1 cellular context compared by ENCODE assay signal in genomic region chr3:29202368-29202767, GRCh38.
TF ChIP-seq lines count a peak whose summit lies in the region.

No MANE protein-coding gene starts in this region.

TF ChIP-seq in IMR-90, 13 proteins besides CTCF, POLR2A, EP300 and RAD21:
- TF ChIP-seq RCOR1 (IDR thresholded peaks at IDR 0.05; ENCODE audit: insufficient replicate concordance, low read length), result no peak
- TF ChIP-seq MAZ (IDR thresholded peaks at IDR 0.05; ENCODE audit: borderline replicate concordance, low read depth, low read length), result no peak
- TF ChIP-seq RFX5 (IDR thresholded peaks at IDR 0.05; ENCODE audit: low read depth, low read length), result no peak
- TF ChIP-seq CHD1 (IDR thresholded peaks at IDR 0.05; ENCODE audit: low read depth, low read length), result no peak
- TF ChIP-seq USF2 (IDR thresholded peaks at IDR 0.05; ENCODE audit: low read depth, low read length), result no peak
- TF ChIP-seq MAFK (IDR thresholded peaks at IDR 0.05; ENCODE audit: low read depth, low read length), result no peak
- no peak for TF ChIP-seq BHLHE40 (IDR thresholded peaks at IDR 0.05; ENCODE audit: low read depth, low read length)
- no peak for TF ChIP-seq ELK1 (IDR thresholded peaks at IDR 0.05; ENCODE audit: borderline replicate concordance, low read depth, low read length)
- TF ChIP-seq NFE2L2 (IDR thresholded peaks at IDR 0.05; ENCODE audit: low read depth, low read length), result no peak
- TF ChIP-seq SMC3 (IDR thresholded peaks at IDR 0.05; ENCODE audit: low read depth, low read length), result no peak
- TF ChIP-seq FOS (IDR thresholded peaks at IDR 0.05; ENCODE audit: low read depth, low read length), result no peak
- no peak for TF ChIP-seq MXI1 (IDR thresholded peaks at IDR 0.05; ENCODE audit: borderline replicate concordance, low read depth, low read length)
- no peak for TF ChIP-seq CEBPB (IDR thresholded peaks at IDR 0.05; ENCODE audit: low read depth, low read length)
